In genomic region chr14:98599082-98599481, GRCh38 we compare ENCODE assay signal across 15 cellular contexts.
DNase-seq lines count a peak whose midpoint lies in the region; ATAC-seq and TF ChIP-seq lines count a peak whose summit lies in the region.
"Had no signal": no experiment of that assay in that cellular context is flagged by ENCODE, and none has a peak within 500 bp of the region (broad histone marks: within the 10 kb centered on the region; RNA-seq: fewer than 3 reads in every experiment).

No MANE protein-coding gene starts in this region.

- no peak for ATAC-seq in GM19467 (IDR thresholded peaks at IDR 0.05; ENCODE audit: unreplicated experiment)
- ATAC-seq in stimulated activated effector memory CD8-positive, alpha-beta T cell treated with anti-CD3 and anti-CD28 coated beads, Interleukin-12 subunit alpha, Interleukin-12 subunit beta, amount 100 ng/mL, for 72 hours: no peak
- ATAC-seq: GM12878 had no signal

- H3K4me2 ChIP-seq in mammary epithelial cell (ENCODE audit: insufficient read depth, low read depth, low read length): no peak overlapping the region
- H3K4me2 ChIP-seq: BLaER1 had no signal

- H3K36me3 ChIP-seq in A673 (ENCODE audit: insufficient read depth, low read length, poor library complexity, severe bottlenecking): no peaks in the 10 kb centered on the region
- H3K36me3 ChIP-seq in mammary epithelial cell (ENCODE audit: insufficient read depth, low read length): no peaks in the 10 kb centered on the region
- H3K36me3 ChIP-seq in tibial artery: no peaks in the 10 kb centered on the region
- H3K36me3 ChIP-seq: BLaER1 had no signal

- TF ChIP-seq CTCF in A673 (conservative IDR thresholded peaks at IDR 0.05; ENCODE audit: low read depth, low read length) (no peak), mammary epithelial cell (conservative IDR thresholded peaks at IDR 0.05 in 1 of 2, IDR thresholded peaks at IDR 0.05 in 1 of 2; ENCODE audit: extremely low read depth in 1 of 2, insufficient read depth in 1 of 2, low read depth in 1 of 2, low read length in 2 of 2) (no peak), tibial artery (IDR thresholded peaks at IDR 0.05) (no peak)

- DNase-seq in A673 (ENCODE audit: low spot score) (peak; percentile 5), ELF-1 (ENCODE audit: low read depth, low spot score) (peak; percentile 30), NCI-H524 treated with DMSO at 0.1 percent for 48 hours (lab: John Stamatoyannopoulos, UW) (peak; percentile 67), mammary epithelial cell (no peak), tibial artery (no peak)
- no peak for DNase-seq in stimulated activated effector memory CD8-positive, alpha-beta T cell treated with anti-CD3 and anti-CD28 coated beads, Interleukin-12 subunit alpha, Interleukin-12 subunit beta, amount 100 ng/mL, for 72 hours (ENCODE audit: low spot score in 2 of 2)
- DNase-seq: Caco-2; CD8-positive, alpha-beta memory T cell; DMS53; HCEC 1CT; HFFc6 had no signal

- H3K27ac ChIP-seq in A673 (ENCODE audit: low read depth, low read length, poor library complexity, severe bottlenecking) (no peak overlapping the region), mammary epithelial cell (ENCODE audit: insufficient read depth, low read depth, low read length) (no peak overlapping the region), tibial artery (no peak overlapping the region)
- H3K27ac ChIP-seq: BLaER1 had no signal

- in situ Hi-C loops in mammary epithelial cell (cut with MboI; ENCODE audit: low sequenced_read_pairs in 2 of 2): no loop called here

- peaks cover 7% of the 10 kb centered on the region for H3K9me3 Mint-ChIP-seq in stimulated activated effector memory CD8-positive, alpha-beta T cell treated with anti-CD3 and anti-CD28 coated beads, Interleukin-12 subunit alpha, Interleukin-12 subunit beta, amount 100 ng/mL, for 72 hours

- H3K4me1 ChIP-seq in A673 (ENCODE audit: insufficient read depth, low read length, poor library complexity, severe bottlenecking) (no peaks in the 10 kb centered on the region), mammary epithelial cell (ENCODE audit: insufficient read depth, low read length) (no peaks in the 10 kb centered on the region), tibial artery (no peaks in the 10 kb centered on the region)
- H3K4me1 ChIP-seq: BLaER1, Caco-2 had no signal

- no peaks in the 10 kb centered on the region for H3K27me3 ChIP-seq in A673 (replicated peaks; ENCODE audit: insufficient read depth, low read depth, low read length, poor library complexity)
- no peaks in the 10 kb centered on the region for H3K27me3 ChIP-seq in mammary epithelial cell (ENCODE audit: insufficient read depth, low read length)
- no peaks in the 10 kb centered on the region for H3K27me3 ChIP-seq in tibial artery
- H3K27me3 ChIP-seq: BLaER1 had no signal

- H3K4me1 Mint-ChIP-seq in stimulated activated effector memory CD8-positive, alpha-beta T cell treated with anti-CD3 and anti-CD28 coated beads, Interleukin-12 subunit alpha, Interleukin-12 subunit beta, amount 100 ng/mL, for 72 hours: no peaks in the 10 kb centered on the region
- H3K4me1 Mint-ChIP-seq: CD8-positive, alpha-beta memory T cell; IgD-negative memory B cell had no signal

- H4K20me1 ChIP-seq in mammary epithelial cell (ENCODE audit: insufficient read depth, low read length): no peaks in the 10 kb centered on the region
- H4K20me1 ChIP-seq: BLaER1 had no signal

- BruUV-seq in A673 (replicated peaks; lab: Mats Ljungman, UMichigan) (no TSS peak), mammary epithelial cell (replicated peaks; lab: Mats Ljungman, UMichigan) (no TSS peak)

- intact Hi-C loops in A673 (cut with micrococcal nuclease; ENCODE audit: unreplicated experiment): loop anchor here (5.0 kb wide), 1 partner anchor 372 kb away; no protein-coding TSS in a partner anchor
- intact Hi-C loops in mammary epithelial cell (cut with micrococcal nuclease): no loop called here
- intact Hi-C loops in tibial artery (cut with DNase I; ENCODE audit: low total_unique reads): no loop called here

- no peaks in the 10 kb centered on the region for H3K79me2 ChIP-seq in mammary epithelial cell (ENCODE audit: insufficient read depth, low read length)

- no peak overlapping the region for H3K9ac ChIP-seq in mammary epithelial cell (ENCODE audit: insufficient read depth, low read length)
- H3K9ac ChIP-seq: BLaER1 had no signal

- WGBS in mammary epithelial cell (ENCODE audit: low coverage, missing lambda C conversion rate): 13% methylated on average over 5 of the region's 5 CpGs

- no peaks in the 10 kb centered on the region for H3K36me3 Mint-ChIP-seq in stimulated activated effector memory CD8-positive, alpha-beta T cell treated with anti-CD3 and anti-CD28 coated beads, Interleukin-12 subunit alpha, Interleukin-12 subunit beta, amount 100 ng/mL, for 72 hours
- H3K36me3 Mint-ChIP-seq: IgD-negative memory B cell had no signal

- peak overlapping the region; percentile 33 for H2AFZ ChIP-seq in mammary epithelial cell (ENCODE audit: low read depth, low read length)

- H3K27ac Mint-ChIP-seq in stimulated activated effector memory CD8-positive, alpha-beta T cell treated with anti-CD3 and anti-CD28 coated beads, Interleukin-12 subunit alpha, Interleukin-12 subunit beta, amount 100 ng/mL, for 72 hours: no peak overlapping the region
- H3K27ac Mint-ChIP-seq: CD8-positive, alpha-beta memory T cell; HFFc6; IgD-negative memory B cell had no signal

- dilution Hi-C loops in mammary epithelial cell (cut with HindIII; ENCODE audit: low sequenced_read_pairs): no loop called here

- CTCF ChIA-PET in A673 (lab: Charles Lee): no interaction called here
- CTCF ChIA-PET in mammary epithelial cell (lab: Charles Lee; ENCODE audit: low non-redundant PET): no interaction called here

- H3K9me3 ChIP-seq in A673 (ENCODE audit: low read depth, low read length, poor library complexity, severe bottlenecking) (peaks cover 5% of the 10 kb centered on the region), mammary epithelial cell (replicated peaks; ENCODE audit: insufficient read depth, low read length) (peaks cover 3% of the 10 kb centered on the region), tibial artery (peaks cover 0 to 6% (median 0%) of the 10 kb centered on the region in 3 donors)
- H3K9me3 ChIP-seq: Caco-2 had no signal

- POLR2A ChIA-PET in A673 (lab: Charles Lee; ENCODE audit: low non-redundant PET): no interaction called here

- H3K4me3 Mint-ChIP-seq in stimulated activated effector memory CD8-positive, alpha-beta T cell treated with anti-CD3 and anti-CD28 coated beads, Interleukin-12 subunit alpha, Interleukin-12 subunit beta, amount 100 ng/mL, for 72 hours: no peak overlapping the region
- H3K4me3 Mint-ChIP-seq: CD8-positive, alpha-beta memory T cell; HFFc6; IgD-negative memory B cell had no signal

- no peak overlapping the region for H3K4me3 ChIP-seq in A673 (ENCODE audit: low read depth, low read length, poor library complexity, severe bottlenecking)
- no peak overlapping the region for H3K4me3 ChIP-seq in mammary epithelial cell (replicated peaks in 1 of 3; ENCODE audit: insufficient read depth in 1 of 3, low read depth in 2 of 3, low read length in 3 of 3)
- H3K4me3 ChIP-seq in tibial artery: no peak overlapping the region
- H3K4me3 ChIP-seq: BLaER1, GM12878 had no signal

Comparison
In these comparisons a context has a peak if more than half of its experiments do, and no peak if none do; other contexts are left out.
1. DNase-seq: peak in A673 (single experiment), ELF-1 (single experiment) and NCI-H524 treated with DMSO at 0.1 percent for 48 hours (single experiment); none in mammary epithelial cell (single experiment), stimulated activated effector memory CD8-positive, alpha-beta T cell treated with anti-CD3 and anti-CD28 coated beads, Interleukin-12 subunit alpha, Interleukin-12 subunit beta, amount 100 ng/mL, for 72 hours (0 of 2) and tibial artery (0 of 2).